26 cellular contexts compared by ENCODE assay signal in genomic region chr2:3229221-3229620, GRCh38.
"Had no signal": no experiment of that assay in that cellular context is flagged by ENCODE, and none has a peak within 500 bp of the region (broad histone marks: within the 10 kb centered on the region; RNA-seq: fewer than 3 reads in every experiment).

No MANE protein-coding gene starts in this region.

- H3K4me3 ChIP-seq: left lung, lower lobe of right lung, pancreas, prostate gland, sigmoid colon, spleen, stomach, testis, thyroid gland, transverse colon, upper lobe of left lung had no signal

- DNase-seq: hypothalamus; immature natural killer cell; kidney; left colon; left lung; lower lobe of right lung; mammary epithelial cell; mesenchymal stem cell; naive thymus-derived CD8-positive, alpha-beta T cell; nucleus accumbens; pancreas; posterior cingulate gyrus; retina; right cardiac atrium; sigmoid colon; small intestine; spleen; stimulated activated CD4-positive, alpha-beta T cell treated with anti-CD3 and anti-CD28 coated beads, Interleukin-4, amount 100 ng/mL, for 4 hours; stimulated activated naive B cell treated with anti-CD40 and anti-IgM and Interleukin-4, amounts not matched to agents 10 μg/mL and 1 μg/mL and 100 μg/mL, for 72 hours; stimulated activated naive CD8-positive, alpha-beta T cell treated with anti-CD3 and anti-CD28 coated beads, Interleukin-15, Interleukin-2, amounts not matched to agents 100 U/mL and 50 U/mL, for 24 hours; stomach; testis; thyroid gland; transverse colon; upper lobe of left lung had no signal

- ATAC-seq: left colon; left lung; lower lobe of right lung; naive thymus-derived CD8-positive, alpha-beta T cell; pancreas; right cardiac atrium; stimulated activated naive B cell treated with anti-CD40 and anti-IgM and Interleukin-4, amounts not matched to agents 10 μg/mL and 1 μg/mL and 100 μg/mL, for 72 hours; stimulated activated naive CD8-positive, alpha-beta T cell treated with anti-CD3 and anti-CD28 coated beads, Interleukin-15, Interleukin-2, amounts not matched to agents 100 U/mL and 50 U/mL, for 24 hours had no signal
